11 cellular contexts compared by ENCODE assay signal in genomic region chr7:74097937-74098614, GRCh38. TPM values are rescaled to one million over a fixed set of nuclear protein-coding genes. Genes with fewer than 3 reads are reported as not detected.
DNase-seq lines count a peak whose midpoint lies in the region; ATAC-seq and TF ChIP-seq lines count a peak whose summit lies in the region.
"Had no signal": no experiment of that assay in that cellular context is flagged by ENCODE, and none has a peak within 500 bp of the region (broad histone marks: within the 10 kb centered on the region; RNA-seq: fewer than 3 reads in every experiment).

No MANE protein-coding gene starts in this region.

- peaks cover 0 to 37% (median 5%) of the 10 kb centered on the region in 5 donors for H3K36me3 ChIP-seq in subcutaneous abdominal adipose tissue (ENCODE audit: control insufficient read depth in 5 of 5, insufficient read depth in 5 of 5, low read length in 5 of 5)
- H3K36me3 ChIP-seq in MM.1S (replicated peaks; ENCODE audit: insufficient read depth, low read length), result no peaks in the 10 kb centered on the region
- H3K36me3 ChIP-seq: neutrophil had no signal

- intact Hi-C loops in sciatic nerve (cut with DNase I), result no loop called here

- peak overlapping the region; percentile 3 for H3K27ac ChIP-seq in subcutaneous abdominal adipose tissue (ENCODE audit: low read depth, low read length)
- no peak overlapping the region for H3K27ac ChIP-seq in MM.1S (ENCODE audit: low read length)
- H3K27ac ChIP-seq: neutrophil had no signal

- H3K27me3 ChIP-seq in subcutaneous abdominal adipose tissue (ENCODE audit: control insufficient read depth in 5 of 5, insufficient read depth in 4 of 5, low read length in 5 of 5) (peaks cover 0 to 2% (median 0%) of the 10 kb centered on the region in 5 donors), MM.1S (replicated peaks; ENCODE audit: insufficient read depth, low read length) (no peaks in the 10 kb centered on the region)
- H3K27me3 ChIP-seq: neutrophil had no signal

- no peak overlapping the region for H3K4me2 ChIP-seq in MM.1S (ENCODE audit: low read depth, low read length)

- peaks cover 4 to 23% (median 21%) of the 10 kb centered on the region in 5 donors for H3K4me1 ChIP-seq in subcutaneous abdominal adipose tissue (ENCODE audit: control insufficient read depth in 5 of 5, insufficient read depth in 5 of 5, low read length in 5 of 5)
- no peaks in the 10 kb centered on the region for H3K4me1 ChIP-seq in MM.1S (ENCODE audit: low read length)

- H3K4me3 Mint-ChIP-seq in WTC11, result no peak overlapping the region
- H3K4me3 Mint-ChIP-seq: activated naive CD8-positive, alpha-beta T cell treated with anti-CD3 and anti-CD28 coated beads, Interleukin-2, amount 10 ng/mL, durations not matched to agents 7 days and 5 days had no signal

- peaks cover 46% of the 10 kb centered on the region for H3K36me3 Mint-ChIP-seq in WTC11

- H4K20me1 ChIP-seq in MM.1S (ENCODE audit: insufficient read depth, low read length), result no peaks in the 10 kb centered on the region

- peak overlapping the region; percentile 39 for H3K27ac Mint-ChIP-seq in WTC11
- H3K27ac Mint-ChIP-seq: activated naive CD8-positive, alpha-beta T cell treated with anti-CD3 and anti-CD28 coated beads, Interleukin-2, amount 10 ng/mL, durations not matched to agents 7 days and 5 days had no signal

- H3K9me3 ChIP-seq in subcutaneous abdominal adipose tissue (ENCODE audit: control insufficient read depth in 5 of 5, low read length in 5 of 5) (peaks cover 0 to 3% (median 0%) of the 10 kb centered on the region in 5 donors), MM.1S (replicated peaks; ENCODE audit: insufficient read depth, low read length) (no peaks in the 10 kb centered on the region)
- H3K9me3 ChIP-seq: neutrophil had no signal

- H2AFZ ChIP-seq in MM.1S (ENCODE audit: low read length), result no peak overlapping the region

- CTCF ChIA-PET in WTC11 (lab: Charles Lee), result interaction anchor here (0.5 to 1.1 kb wide), 2 partner anchors 15 to 20 kb away, joined by 3 read pairs; partner anchors contain the start of gene LIMK1

- H3F3A ChIP-seq in MM.1S (ENCODE audit: insufficient read depth, low read length), result no peaks in the 10 kb centered on the region

- ATAC-seq in WTC11 (no peak), sciatic nerve (no peak)

- peaks cover 9% of the 10 kb centered on the region for H3K9me3 Mint-ChIP-seq in WTC11

- H3K9me2 ChIP-seq in MM.1S (replicated peaks; ENCODE audit: insufficient read depth, low read length), result no peaks in the 10 kb centered on the region

- H3K4me1 Mint-ChIP-seq in WTC11, result peaks cover 19% of the 10 kb centered on the region

- no peaks in the 10 kb centered on the region for H3K79me2 ChIP-seq in MM.1S (ENCODE audit: low read length)

- no peak overlapping the region for H3K9ac ChIP-seq in subcutaneous abdominal adipose tissue (ENCODE audit: low read length in 5 of 5)
- H3K9ac ChIP-seq in MM.1S (ENCODE audit: low read length), result no peak overlapping the region

- H3K4me3 ChIP-seq in subcutaneous abdominal adipose tissue (ENCODE audit: low read depth in 1 of 5, low read length in 5 of 5), result no peak overlapping the region
- no peak overlapping the region for H3K4me3 ChIP-seq in MM.1S (ENCODE audit: low read length)

- DNase-seq in H4 (ENCODE audit: low spot score) (peak; percentile 87), WTC11 (ENCODE audit: low spot score) (no peak), glomerular endothelial cell (ENCODE audit: extremely low read depth, low read depth, low spot score) (peak; percentile 64), NCI-H1417 (lab: John Stamatoyannopoulos, UW) (no peak), MM.1S (no peak), sciatic nerve (ENCODE audit: low spot score) (no peak), COR-L47 (lab: John Stamatoyannopoulos, UW) (no peak)
- DNase-seq: activated naive CD8-positive, alpha-beta T cell treated with anti-CD3 and anti-CD28 coated beads, Interleukin-2, amount 10 ng/mL, durations not matched to agents 7 days and 5 days; T-helper 9 cell had no signal

- no peaks in the 10 kb centered on the region for H3K27me3 Mint-ChIP-seq in WTC11 (ENCODE audit: low read depth)
- H3K27me3 Mint-ChIP-seq: activated naive CD8-positive, alpha-beta T cell treated with anti-CD3 and anti-CD28 coated beads, Interleukin-2, amount 10 ng/mL, durations not matched to agents 7 days and 5 days had no signal

- POLR2A ChIA-PET in WTC11 (lab: Charles Lee), result no interaction called here

- TF ChIP-seq CTCF in WTC11 (IDR thresholded peaks at IDR 0.05), result no peak
- TF ChIP-seq CTCF in MM.1S (IDR thresholded peaks at IDR 0.05; ENCODE audit: low read length), result no peak

TF ChIP-seq in WTC11, 78 proteins besides CTCF, POLR2A, EP300 and RAD21:
- no peak for TF ChIP-seq ZNF425 (CRISPR knock-in tag; conservative IDR thresholded peaks at IDR 0.05)
- TF ChIP-seq NFYB (CRISPR knock-in tag; conservative IDR thresholded peaks at IDR 0.05; ENCODE audit: low read depth), result no peak
- TF ChIP-seq IRF2 (CRISPR knock-in tag; IDR thresholded peaks at IDR 0.05; ENCODE audit: borderline replicate concordance, low read depth), result no peak
- TF ChIP-seq ETV6 (CRISPR knock-in tag; IDR thresholded peaks at IDR 0.05), result no peak
- no peak for TF ChIP-seq PRRX2 (CRISPR knock-in tag; IDR thresholded peaks at IDR 0.05)
- no peak for TF ChIP-seq NFE2L1 (CRISPR knock-in tag; IDR thresholded peaks at IDR 0.05)
- no peak for TF ChIP-seq JUN (CRISPR knock-in tag; IDR thresholded peaks at IDR 0.05)
- TF ChIP-seq ZNF671 (CRISPR knock-in tag; IDR thresholded peaks at IDR 0.05), result no peak
- no peak for TF ChIP-seq ERG (CRISPR knock-in tag; IDR thresholded peaks at IDR 0.05)
- no peak for TF ChIP-seq MLX (CRISPR knock-in tag; IDR thresholded peaks at IDR 0.05)
- no peak for TF ChIP-seq ZNF121 (CRISPR knock-in tag; IDR thresholded peaks at IDR 0.05)
- no peak for TF ChIP-seq RORB (CRISPR knock-in tag; IDR thresholded peaks at IDR 0.05)
- no peak for TF ChIP-seq CREB1 (CRISPR knock-in tag; IDR thresholded peaks at IDR 0.05)
- TF ChIP-seq NR1H2 (CRISPR knock-in tag; IDR thresholded peaks at IDR 0.05), result no peak
- no peak for TF ChIP-seq NR3C1 (CRISPR knock-in tag; conservative IDR thresholded peaks at IDR 0.05; ENCODE audit: low read depth)
- TF ChIP-seq HMGA2 (CRISPR knock-in tag; IDR thresholded peaks at IDR 0.05), result no peak
- no peak for TF ChIP-seq FOXK1 (CRISPR knock-in tag; IDR thresholded peaks at IDR 0.05)
- no peak for TF ChIP-seq TEAD4 (CRISPR knock-in tag; IDR thresholded peaks at IDR 0.05)

RNA-seq across cellular contexts. Expression of gene LIMK1, which starts 14.5 kb away (rescaled TPM):
- total RNA-seq in H4 (2014; rRNA removed; shearing (Covaris generic)), result 44.0 and 47.6 TPM in 2 replicates
- total RNA-seq in WTC11 (2021), result 85.4 to 92.1 TPM (median 90.6 TPM) in 3 replicates
- 56.8 and 64.8 TPM in 2 replicates for total RNA-seq in glomerular endothelial cell
- total RNA-seq in sciatic nerve, result 17.6 TPM

Comparison
In these comparisons a context has a peak if more than half of its experiments do, and no peak if none do; other contexts are left out.
1. DNase-seq: peak in H4 (single experiment) and glomerular endothelial cell (single experiment); none in WTC11 (single experiment), NCI-H1417 (0 of 3), MM.1S (single experiment), sciatic nerve (single experiment) and COR-L47 (single experiment).